23 cellular contexts compared by ENCODE assay signal in genomic region chr2:198045227-198045626, GRCh38.
"Had no signal": no experiment of that assay in that cellular context is flagged by ENCODE, and none has a peak within 500 bp of the region (broad histone marks: within the 10 kb centered on the region; RNA-seq: fewer than 3 reads in every experiment).

No MANE protein-coding gene starts in this region.

- H3K4me3 ChIP-seq: breast epithelium, esophagus muscularis mucosa, lung, tibial artery had no signal

- FAIRE-seq: colon, endothelial cell of umbilical vein, keratinocyte, urothelium cell line had no signal

- H3K27ac Mint-ChIP-seq: activated CD4-positive, alpha-beta memory T cell treated with anti-CD3 and anti-CD28 coated beads, Interleukin-2, amount 10 ng/mL, durations not matched to agents 7 days and 5 days; natural killer cell treated with Interleukin-12 subunit alpha and Interleukin-12 subunit beta and Interleukin-15 and Interleukin-18, amount 100 ng/mL, for 72 hours; progenitor cell of endocrine pancreas; stimulated activated naive CD8-positive, alpha-beta T cell treated with anti-CD3 and anti-CD28 coated beads, Interleukin-15, Interleukin-2, amounts not matched to agents 100 ng/mL and 50 ng/mL, for 24 hours; T-helper 2 cell treated with Interferon-gamma antibody and Interleukin-4, amounts not matched to agents 5 μg/mL and 100 μg/mL, for 36 hours had no signal

- H3K4me3 Mint-ChIP-seq: activated CD4-positive, alpha-beta memory T cell treated with anti-CD3 and anti-CD28 coated beads, Interleukin-2, amount 10 ng/mL, durations not matched to agents 7 days and 5 days; activated CD4-positive, alpha-beta T cell treated with anti-CD3 and anti-CD28 coated beads, Interleukin-2, amount 10 ng/mL, durations not matched to agents 24 days and 14 days; central memory CD8-positive, alpha-beta T cell; natural killer cell treated with Interleukin-12 subunit alpha and Interleukin-12 subunit beta and Interleukin-15 and Interleukin-18, amount 100 ng/mL, for 72 hours; stimulated activated naive CD8-positive, alpha-beta T cell treated with anti-CD3 and anti-CD28 coated beads, Interleukin-15, Interleukin-2, amounts not matched to agents 100 ng/mL and 50 ng/mL, for 24 hours; T-cell had no signal

- ATAC-seq: natural killer cell treated with Interleukin-12 subunit alpha and Interleukin-12 subunit beta and Interleukin-15 and Interleukin-18, amount 100 ng/mL, for 72 hours; T-cell had no signal

- H3K27me3 Mint-ChIP-seq: activated CD4-positive, alpha-beta memory T cell treated with anti-CD3 and anti-CD28 coated beads, Interleukin-2, amount 10 ng/mL, durations not matched to agents 7 days and 5 days; activated CD4-positive, alpha-beta T cell treated with anti-CD3 and anti-CD28 coated beads, Interleukin-2, amount 10 ng/mL, durations not matched to agents 24 days and 14 days; central memory CD8-positive, alpha-beta T cell; natural killer cell treated with Interleukin-12 subunit alpha and Interleukin-12 subunit beta and Interleukin-15 and Interleukin-18, amount 100 ng/mL, for 72 hours; progenitor cell of endocrine pancreas; stimulated activated naive CD8-positive, alpha-beta T cell treated with anti-CD3 and anti-CD28 coated beads, Interleukin-15, Interleukin-2, amounts not matched to agents 100 ng/mL and 50 ng/mL, for 24 hours; T-cell had no signal

- H3K4me1 ChIP-seq: breast epithelium, tibial artery had no signal

- H3K9me3 ChIP-seq: breast epithelium, esophagus muscularis mucosa, tibial artery had no signal

- H3K9me3 Mint-ChIP-seq: T-cell; T-helper 2 cell treated with Interferon-gamma antibody and Interleukin-4, amounts not matched to agents 5 μg/mL and 100 μg/mL, for 36 hours had no signal

- H3K4me1 Mint-ChIP-seq: central memory CD8-positive, alpha-beta T cell had no signal

- H3K27ac ChIP-seq: breast epithelium, esophagus muscularis mucosa, tibial artery, VCaP had no signal

- H3K36me3 ChIP-seq: breast epithelium, esophagus muscularis mucosa, tibial artery had no signal

- H3K27me3 ChIP-seq: breast epithelium, esophagus muscularis mucosa, tibial artery had no signal

- DNase-seq: activated CD4-positive, alpha-beta memory T cell treated with anti-CD3 and anti-CD28 coated beads, Interleukin-2, amount 10 ng/mL, durations not matched to agents 7 days and 5 days; activated CD4-positive, alpha-beta T cell treated with anti-CD3 and anti-CD28 coated beads, Interleukin-2, amount 10 ng/mL, durations not matched to agents 24 days and 14 days; activated gamma-delta T cell; activated naive CD4-positive, alpha-beta T cell treated with anti-CD3 and anti-CD28 coated beads, Interleukin-2, amount 50 U/mL, for 16 hours; effector memory CD4-positive, alpha-beta T cell; midbrain; stimulated activated CD4-positive, alpha-beta T cell treated with anti-CD3 and anti-CD28 coated beads, Interleukin-12 subunit alpha, Interleukin-12 subunit beta, amount 100 ng/mL, for 4 hours; stimulated activated CD4-positive, alpha-beta T cell treated with anti-CD3 and anti-CD28 coated beads, Interleukin-4, amount 100 ng/mL, for 4 hours; T-cell; tibial artery had no signal

- H3K36me3 Mint-ChIP-seq: natural killer cell treated with Interleukin-12 subunit alpha and Interleukin-12 subunit beta and Interleukin-15 and Interleukin-18, amount 100 ng/mL, for 72 hours had no signal
